Comparison of ENCODE assay signal across 7 cellular contexts in genomic region chr4:69440312-69440711, GRCh38. TPM values are rescaled to one million over a fixed set of nuclear protein-coding genes. Genes with fewer than 3 reads are reported as not detected.
"Had no signal": no experiment of that assay in that cellular context is flagged by ENCODE, and none has a peak within 500 bp of the region (broad histone marks: within the 10 kb centered on the region; RNA-seq: fewer than 3 reads in every experiment).

No MANE protein-coding gene starts in this region.

- H3K4me2 ChIP-seq: GM23338 had no signal

- DNase-seq: H9, HCEC 1CT had no signal

- FAIRE-seq: H1, H54, HTR-8/SVneo had no signal

- ATAC-seq: GM23338 had no signal

- H3K4me3 ChIP-seq: GM23338 had no signal

- H2AFZ ChIP-seq: GM23338 had no signal

RNA-seq across cellular contexts. Expression of gene UGT2B4, which starts 55.4 kb away (rescaled TPM):
- total RNA-seq: GM23338, H1, H9 had no signal
- polyA plus RNA-seq: GM23338, H1, IgD-negative memory B cell had no signal
